In genomic region chr10:13120786-13121499, GRCh38 we compare ENCODE assay signal across 18 cellular contexts. TPM values are rescaled to one million over a fixed set of nuclear protein-coding genes. Genes with fewer than 3 reads are reported as not detected.
DNase-seq lines count a peak whose midpoint lies in the region; ATAC-seq and TF ChIP-seq lines count a peak whose summit lies in the region.
"Had no signal": no experiment of that assay in that cellular context is flagged by ENCODE, and none has a peak within 500 bp of the region (broad histone marks: within the 10 kb centered on the region; RNA-seq: fewer than 3 reads in every experiment).

No MANE protein-coding gene starts in this region.

- 86% methylated on average over 10 of the region's 10 CpGs for WGBS in body of pancreas, 2 donors
- WGBS in right cardiac atrium = 73% methylated on average over 10 of the region's 10 CpGs

- H3K27me3 ChIP-seq in body of pancreas (no peaks in the 10 kb centered on the region), right cardiac atrium (ENCODE audit: control insufficient read depth, insufficient read depth) (no peaks in the 10 kb centered on the region)
- H3K27me3 ChIP-seq: uterus had no signal

- H3K27ac ChIP-seq in body of pancreas (no peak overlapping the region), right cardiac atrium (ENCODE audit: low read length) (no peak overlapping the region)
- H3K27ac ChIP-seq: coronary artery, lower lobe of right lung had no signal

- H3K9me3 ChIP-seq in body of pancreas (no peaks in the 10 kb centered on the region), right cardiac atrium (ENCODE audit: control insufficient read depth, low read length) (no peaks in the 10 kb centered on the region)
- H3K9me3 ChIP-seq: lower lobe of right lung, uterus had no signal

- intact Hi-C loops in body of pancreas (cut with DNase I) (no loop called here), right cardiac atrium (cut with DNase I) (no loop called here)

- ATAC-seq in HG02870 (IDR thresholded peaks at IDR 0.05; ENCODE audit: unreplicated experiment) (peak; percentile 16), body of pancreas (peak; percentile 48), right cardiac atrium (peak; percentile 31 to 56)

- TF ChIP-seq POLR2A in body of pancreas (IDR thresholded peaks at IDR 0.05) = no peak

- DNase-seq in AG10803 (ENCODE audit: low read depth) = peak; percentile 34
- DNase-seq in body of pancreas = no peak
- no peak for DNase-seq in right cardiac atrium
- no peak for DNase-seq in NCI-H1417 treated with DMSO at 0.1 percent for 48 hours (lab: John Stamatoyannopoulos, UW)
- no peak for DNase-seq in COLO668 (lab: John Stamatoyannopoulos, UW; ENCODE audit: unreplicated experiment)
- DNase-seq in superior temporal gyrus (ENCODE audit: extremely low spot score) = no peak
- no peak for DNase-seq in GM20000 (ENCODE audit: low spot score)
- DNase-seq: activated CD4-positive, alpha-beta T cell treated with anti-CD3 and anti-CD28 coated beads, Interleukin-2, amount 50 U/mL, for 48 hours; activated effector memory CD4-positive, alpha-beta T cell treated with Interleukin-2 at 50 U/mL for 16 hours; anterior cingulate cortex; DMS53; GOT3; lower lobe of right lung; MM.1S; T-helper 9 cell had no signal

- peaks cover 4 to 25% of the 10 kb centered on the region in 2 donors for H3K36me3 ChIP-seq in body of pancreas (replicated peaks in 1 of 2; ENCODE audit: insufficient read depth in 1 of 2, low read depth in 2 of 2)
- H3K36me3 ChIP-seq: uterus had no signal

- no peak for TF ChIP-seq CTCF in AG10803 (conservative IDR thresholded peaks at IDR 0.05; ENCODE audit: low read length)
- TF ChIP-seq CTCF in body of pancreas (IDR thresholded peaks at IDR 0.05) = no peak
- TF ChIP-seq CTCF in GM20000 (IDR thresholded peaks at IDR 0.05; ENCODE audit: extremely low read depth, missing control alignments) = no peak

- H3K4me3 ChIP-seq in AG10803 (ENCODE audit: low read length) = no peak overlapping the region
- no peak overlapping the region for H3K4me3 ChIP-seq in body of pancreas
- H3K4me3 ChIP-seq in right cardiac atrium (ENCODE audit: low read length) = no peak overlapping the region
- H3K4me3 ChIP-seq: coronary artery, lower lobe of right lung, uterus had no signal

- H3K4me1 ChIP-seq in body of pancreas (peaks cover 9% of the 10 kb centered on the region), right cardiac atrium (ENCODE audit: control insufficient read depth, insufficient read depth, low read length) (no peaks in the 10 kb centered on the region)
- H3K4me1 ChIP-seq: uterus had no signal

RNA-seq across cellular contexts. Expression of gene OPTN, which starts 21.0 kb away (rescaled TPM):
- 10 to 100 TPM; 23.4 to 32.7 TPM for total RNA-seq in body of pancreas
- 100 to 1,000 TPM in 3 of 4 donors, 10 to 100 TPM in 1; 99.7 to 121 (median 111) TPM for total RNA-seq in right cardiac atrium
- polyA plus RNA-seq in right cardiac atrium = 74.1 TPM

RNA-seq across cellular contexts. Expression of gene MCM10, which starts 40.4 kb away (rescaled TPM):
- total RNA-seq in body of pancreas (under 1 TPM in 1 of 2 donors, not detected in 1; 0.26 TPM), right cardiac atrium (under 1 TPM in 3 of 4 donors, not detected in 1; 0.23 to 0.35 (median 0.33) TPM)
- 0.07 TPM for polyA plus RNA-seq in right cardiac atrium
